Comparison of ENCODE assay signal across 10 cellular contexts in the genomic region with DNA sequence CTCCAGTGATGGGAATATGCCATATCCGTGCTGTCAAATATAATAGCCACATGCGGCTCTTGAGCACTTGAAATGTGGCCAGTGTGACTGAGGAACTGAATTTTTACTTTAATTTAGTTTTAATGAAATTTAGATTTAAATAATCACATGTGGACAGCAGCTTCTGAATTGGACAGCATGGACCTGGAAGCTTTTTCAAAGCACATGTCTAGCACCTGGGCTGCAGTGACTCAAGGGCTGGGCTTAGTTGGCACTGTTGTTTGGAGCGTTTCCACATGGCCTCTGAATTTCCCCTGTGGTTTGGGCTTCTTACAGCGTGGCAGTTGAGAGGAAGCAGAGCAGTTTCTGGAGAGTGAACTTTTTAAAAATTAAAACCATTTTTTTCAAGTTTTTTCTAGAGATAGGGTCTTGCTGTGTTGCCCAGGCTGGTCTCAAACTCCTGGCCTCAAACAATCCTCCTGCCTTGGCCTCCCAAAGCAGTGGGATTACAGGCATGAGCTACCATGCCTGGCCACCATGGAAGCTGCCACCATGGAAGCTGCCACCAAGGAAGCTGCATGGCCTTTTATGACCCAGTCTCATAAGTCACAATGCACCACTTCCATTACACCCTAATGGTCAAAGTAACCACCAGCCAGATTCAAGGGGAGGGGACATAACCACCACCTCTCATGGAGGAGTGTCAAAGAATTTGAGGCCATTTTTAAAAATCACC. TPM values are rescaled to one million over a fixed set of nuclear protein-coding genes. Genes with fewer than 3 reads are reported as not detected.
DNase-seq lines count a peak whose midpoint lies in the region; ATAC-seq and TF ChIP-seq lines count a peak whose summit lies in the region.
"Had no signal": no experiment of that assay in that cellular context is flagged by ENCODE, and none has a peak within 500 bp of the region (broad histone marks: within the 10 kb centered on the region; RNA-seq: fewer than 3 reads in every experiment).

No MANE protein-coding gene starts in this region.

- no peak overlapping the region for H3K4me2 ChIP-seq in SK-N-SH

- no peak for TF ChIP-seq RAD21 in SK-N-SH (IDR thresholded peaks at IDR 0.05; ENCODE audit: low read length)

- no peaks in the 10 kb centered on the region for H3K9me3 ChIP-seq in CD4-positive, CD25-positive, alpha-beta regulatory T cell (ENCODE audit: control insufficient read depth in 2 of 2, low read length in 2 of 2)
- no peaks in the 10 kb centered on the region for H3K9me3 ChIP-seq in SK-N-SH

- no peaks in the 10 kb centered on the region for H3K27me3 Mint-ChIP-seq in CD4-positive, CD25-positive, alpha-beta regulatory T cell
- peaks cover 19 to 25% of the 10 kb centered on the region in 2 donors for H3K27me3 Mint-ChIP-seq in natural killer cell treated with Interleukin-12 subunit alpha and Interleukin-12 subunit beta and Interleukin-15 and Interleukin-18, amount 100 ng/mL, for 72 hours

- peak; percentile 16 to 39; a peak in 2 of 4 replicates for TF ChIP-seq EP300 in SK-N-SH (IDR thresholded peaks at IDR 0.05; ENCODE audit: borderline replicate concordance in 1 of 2, low read depth in 1 of 2, low read length in 1 of 2)

- peaks cover 24 to 49% (median 39%) of the 10 kb centered on the region in 4 donors for H3K4me1 Mint-ChIP-seq in CD4-positive, CD25-positive, alpha-beta regulatory T cell
- H3K4me1 Mint-ChIP-seq in natural killer cell treated with Interleukin-12 subunit alpha and Interleukin-12 subunit beta and Interleukin-15 and Interleukin-18, amount 100 ng/mL, for 72 hours (ENCODE audit: low read depth in 2 of 2): peaks cover 23 to 26% of the 10 kb centered on the region in 2 donors

- H3K36me3 Mint-ChIP-seq in CD4-positive, CD25-positive, alpha-beta regulatory T cell: no peaks in the 10 kb centered on the region
- H3K36me3 Mint-ChIP-seq in natural killer cell treated with Interleukin-12 subunit alpha and Interleukin-12 subunit beta and Interleukin-15 and Interleukin-18, amount 100 ng/mL, for 72 hours: no peaks in the 10 kb centered on the region

- H3K27ac Mint-ChIP-seq in CD4-positive, CD25-positive, alpha-beta regulatory T cell: peak overlapping the region; percentile 20 to 33 (median 20)
- no peak overlapping the region for H3K27ac Mint-ChIP-seq in natural killer cell treated with Interleukin-12 subunit alpha and Interleukin-12 subunit beta and Interleukin-15 and Interleukin-18, amount 100 ng/mL, for 72 hours

- H3K9me3 Mint-ChIP-seq in CD4-positive, CD25-positive, alpha-beta regulatory T cell: no peaks in the 10 kb centered on the region
- H3K9me3 Mint-ChIP-seq in natural killer cell treated with Interleukin-12 subunit alpha and Interleukin-12 subunit beta and Interleukin-15 and Interleukin-18, amount 100 ng/mL, for 72 hours: no peaks in the 10 kb centered on the region
- H3K9me3 Mint-ChIP-seq: neural crest cell had no signal

- H3K27ac ChIP-seq in CD4-positive, CD25-positive, alpha-beta regulatory T cell (ENCODE audit: insufficient read depth, low read length, poor library complexity, severe bottlenecking): no peak overlapping the region
- H3K27ac ChIP-seq in SK-N-SH (ENCODE audit: low read depth in 2 of 2, low read length in 1 of 2): peak overlapping the region in 1 of 2 experiments; percentile 84; a peak in 2 of 4 replicates

- H3K79me2 ChIP-seq in SK-N-SH (ENCODE audit: insufficient read depth): peaks cover 8% of the 10 kb centered on the region; the same call in 1 of the 2 replicates

- ATAC-seq in CD4-positive, CD25-positive, alpha-beta regulatory T cell (ENCODE audit: low read depth in 2 of 2): peak in 1 of 2 donors; percentile 36
- peak; percentile 87 for ATAC-seq in natural killer cell treated with Interleukin-12 subunit alpha and Interleukin-12 subunit beta and Interleukin-15 and Interleukin-18, amount 100 ng/mL, for 72 hours

- H3K27me3 ChIP-seq in CD4-positive, CD25-positive, alpha-beta regulatory T cell (ENCODE audit: control insufficient read depth, insufficient read depth, low read length): no peaks in the 10 kb centered on the region
- H3K27me3 ChIP-seq in SK-N-SH (ENCODE audit: insufficient read depth): no peaks in the 10 kb centered on the region

- no peak overlapping the region for H3K9ac ChIP-seq in SK-N-SH

- H2AFZ ChIP-seq in SK-N-SH (ENCODE audit: low read depth): no peak overlapping the region

- peaks cover 42% of the 10 kb centered on the region for H3K4me1 ChIP-seq in CD4-positive, CD25-positive, alpha-beta regulatory T cell (ENCODE audit: control insufficient read depth, insufficient read depth, low read length, poor library complexity, severe bottlenecking)
- H3K4me1 ChIP-seq in SK-N-SH (ENCODE audit: control insufficient read depth in 1 of 2, insufficient read depth in 2 of 2, low read depth in 1 of 2, low read length in 1 of 2): peaks cover 0 to 30% of the 10 kb centered on the region in 2 experiments; a peak in 2 of 4 replicates

- no peaks in the 10 kb centered on the region for H3K9me2 ChIP-seq in SK-N-SH

- 49% methylated on average over 4 of the region's 4 CpGs for WGBS in SK-N-SH (ENCODE audit: low lambda C conversion rate)

- in situ Hi-C loops in ACHN (cut with HindIII; ENCODE audit: low pct_ligation_motif_present, low pct_unique_long_range_greater_than_20kb, low sequenced_read_pairs): no loop called here

- peak in 2 of 3 donors; percentile 11 to 65 for DNase-seq in CD4-positive, CD25-positive, alpha-beta regulatory T cell
- DNase-seq in SK-N-SH (no peak), astrocyte of the hippocampus (ENCODE audit: low read depth, low spot score) (peak; percentile 51), DMS79 (lab: John Stamatoyannopoulos, UW) (no peak), 8988T (no peak), OCI-M2 (lab: John Stamatoyannopoulos, UW; ENCODE audit: unreplicated experiment) (no peak), ACHN (no peak)
- peak; percentile 69 for DNase-seq in natural killer cell treated with Interleukin-12 subunit alpha and Interleukin-12 subunit beta and Interleukin-15 and Interleukin-18, amount 100 ng/mL, for 72 hours (ENCODE audit: low spot score)

- no peak for TF ChIP-seq CTCF in SK-N-SH (IDR thresholded peaks at IDR 0.05)

- POLR2A ChIA-PET in SK-N-SH (lab: Yijun Ruan, JAX): interaction anchor here (0.6 to 2.4 kb wide), 6 partner anchors 8 to 166 kb away, joined by 3 to 15 read pairs (median 6); no protein-coding TSS in a partner anchor

- H4K20me1 ChIP-seq in SK-N-SH (ENCODE audit: insufficient read depth): no peaks in the 10 kb centered on the region

- no peaks in the 10 kb centered on the region for H3K36me3 ChIP-seq in CD4-positive, CD25-positive, alpha-beta regulatory T cell (ENCODE audit: control insufficient read depth, insufficient read depth, low read length)
- no peaks in the 10 kb centered on the region for H3K36me3 ChIP-seq in SK-N-SH (replicated peaks in 1 of 2; ENCODE audit: control insufficient read depth in 1 of 2, insufficient read depth in 2 of 2, low read length in 1 of 2)

- peak overlapping the region; percentile 15 for H3K4me3 ChIP-seq in CD4-positive, CD25-positive, alpha-beta regulatory T cell (ENCODE audit: low read depth, low read length)
- H3K4me3 ChIP-seq in SK-N-SH (ENCODE audit: low read depth in 2 of 2, low read length in 1 of 2): no peak overlapping the region

- H3K4me3 Mint-ChIP-seq in CD4-positive, CD25-positive, alpha-beta regulatory T cell: peak overlapping the region in 1 of 4 donors; percentile 56
- H3K4me3 Mint-ChIP-seq in natural killer cell treated with Interleukin-12 subunit alpha and Interleukin-12 subunit beta and Interleukin-15 and Interleukin-18, amount 100 ng/mL, for 72 hours: peak overlapping the region; percentile 1
- H3K4me3 Mint-ChIP-seq: neural crest cell had no signal

- H3F3A ChIP-seq in SK-N-SH (replicated peaks; ENCODE audit: insufficient read depth): peaks cover 5% of the 10 kb centered on the region

- CTCF ChIA-PET in SK-N-SH (lab: Yijun Ruan, JAX): interaction anchor here (0.6 to 6.0 kb wide), 13 partner anchors 9 to 207 kb away, joined by 3 to 39 read pairs (median 6); no protein-coding TSS in a partner anchor

TF ChIP-seq in SK-N-SH, 30 proteins besides CTCF, POLR2A, EP300 and RAD21 (continues in another document):
- TF ChIP-seq SIN3A (IDR thresholded peaks at IDR 0.05; ENCODE audit: borderline replicate concordance, low read depth, low read length): peak; percentile 51; the same call in 1 of the 2 replicates
- TF ChIP-seq, protein P1, sequence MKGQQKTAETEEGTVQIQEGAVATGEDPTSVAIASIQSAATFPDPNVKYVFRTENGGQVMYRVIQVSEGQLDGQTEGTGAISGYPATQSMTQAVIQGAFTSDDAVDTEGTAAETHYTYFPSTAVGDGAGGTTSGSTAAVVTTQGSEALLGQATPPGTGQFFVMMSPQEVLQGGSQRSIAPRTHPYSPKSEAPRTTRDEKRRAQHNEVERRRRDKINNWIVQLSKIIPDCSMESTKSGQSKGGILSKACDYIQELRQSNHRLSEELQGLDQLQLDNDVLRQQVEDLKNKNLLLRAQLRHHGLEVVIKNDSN (IDR thresholded peaks at IDR 0.05; ENCODE audit: borderline replicate concordance, low read depth): no peak
- peak; percentile 96 for TF ChIP-seq TCF12 (IDR thresholded peaks at IDR 0.05)
- TF ChIP-seq MXI1 (IDR thresholded peaks at IDR 0.05; ENCODE audit: low read depth, low read length): peak; percentile 53; the same call in 1 of the 2 replicates
- TF ChIP-seq EZH2phosphoT487 (IDR thresholded peaks at IDR 0.05; ENCODE audit: borderline replicate concordance, low read depth): no peak
- TF ChIP-seq NFIC (IDR thresholded peaks at IDR 0.05; ENCODE audit: borderline replicate concordance): peak; percentile 82
- peak; percentile 68 for TF ChIP-seq POLR2AphosphoS5 (IDR thresholded peaks at IDR 0.05; ENCODE audit: low read depth, low read length)

RNA-seq across cellular contexts. Expression of a gene that starts 6.7 kb away (rescaled TPM):
- 254 TPM for total RNA-seq in CD4-positive, CD25-positive, alpha-beta regulatory T cell
- 10 to 100 TPM; 30.7 to 60.7 (median 36.3) TPM for polyA plus RNA-seq in CD4-positive, CD25-positive, alpha-beta regulatory T cell
- polyA plus RNA-seq in SK-N-SH (2012; rRNA removed): 19.3 and 21.8 TPM in 2 replicates
- polyA plus RNA-seq in SK-N-SH (2012; cell fraction: cytosol; rRNA removed): 18.3 and 22.8 TPM in 2 replicates
- 14.2 and 22.7 TPM in 2 replicates for polyA plus RNA-seq in SK-N-SH (2012; cell fraction: nucleus; rRNA removed)
- total RNA-seq in natural killer cell treated with Interleukin-12 subunit alpha and Interleukin-12 subunit beta and Interleukin-15 and Interleukin-18, amount 100 ng/mL, for 72 hours: 10 to 100 TPM; 12.1 to 30.7 TPM

RNA-seq across cellular contexts. Expression of a gene that starts 37.5 kb away (rescaled TPM):
- total RNA-seq in CD4-positive, CD25-positive, alpha-beta regulatory T cell: not detected
- not detected for polyA plus RNA-seq in CD4-positive, CD25-positive, alpha-beta regulatory T cell
- polyA plus RNA-seq in SK-N-SH (2012; rRNA removed): not detected in 2 replicates
- under 0.01 TPM in 1 of 2 replicates, not detected in the other for polyA plus RNA-seq in SK-N-SH (2012; cell fraction: cytosol; rRNA removed)
- polyA plus RNA-seq in SK-N-SH (2012; cell fraction: nucleus; rRNA removed): not detected in 2 replicates
- total RNA-seq in natural killer cell treated with Interleukin-12 subunit alpha and Interleukin-12 subunit beta and Interleukin-15 and Interleukin-18, amount 100 ng/mL, for 72 hours: not detected
- polyA plus RNA-seq: aorta had no signal

Comparison
In these comparisons a context has a peak if more than half of its experiments do, and no peak if none do; other contexts are left out.
1. DNase-seq: peak in CD4-positive, CD25-positive, alpha-beta regulatory T cell (2 of 3), astrocyte of the hippocampus (single experiment) and natural killer cell treated with Interleukin-12 subunit alpha and Interleukin-12 subunit beta and Interleukin-15 and Interleukin-18, amount 100 ng/mL, for 72 hours (single experiment); none in SK-N-SH (single experiment), DMS79 (single experiment), 8988T (single experiment), OCI-M2 (single experiment) and ACHN (single experiment).
2. H3K27ac Mint-ChIP-seq: peak in CD4-positive, CD25-positive, alpha-beta regulatory T cell (3 of 3); none in natural killer cell treated with Interleukin-12 subunit alpha and Interleukin-12 subunit beta and Interleukin-15 and Interleukin-18, amount 100 ng/mL, for 72 hours (0 of 2).